Comparison of ENCODE assay signal across 21 cellular contexts in the genomic region with DNA sequence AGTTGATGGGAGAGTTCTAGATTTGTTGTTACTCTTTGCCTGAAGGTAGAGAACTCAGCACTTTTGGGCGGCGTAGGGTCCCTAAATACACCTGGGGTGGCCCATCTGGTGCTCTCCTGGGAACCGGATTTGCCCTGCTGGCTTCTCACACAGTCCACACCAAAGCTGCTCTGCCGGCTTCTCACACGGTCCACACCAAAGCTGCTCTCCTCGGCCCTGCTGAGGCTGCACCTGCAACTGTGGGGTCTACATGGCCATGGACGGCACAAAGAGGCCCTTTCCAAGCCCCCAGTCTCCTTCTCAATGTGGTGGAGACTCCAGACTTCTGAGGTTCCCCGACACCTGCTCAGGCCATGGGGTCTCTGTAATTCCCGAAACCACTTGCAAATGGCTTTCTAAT.
"Had no signal": no experiment of that assay in that cellular context is flagged by ENCODE, and none has a peak within 500 bp of the region (broad histone marks: within the 10 kb centered on the region; RNA-seq: fewer than 3 reads in every experiment).

No MANE protein-coding gene starts in this region.

- H3K9me3 Mint-ChIP-seq: activated CD8-positive, alpha-beta T cell treated with anti-CD3 and anti-CD28 coated beads for 36 hours; activated naive CD8-positive, alpha-beta T cell treated with anti-CD3 and anti-CD28 coated beads, Interleukin-2, amount 10 ng/mL, durations not matched to agents 7 days and 5 days; activated T-helper 17 cell treated with anti-CD3 and anti-CD28 coated beads, Interleukin-2, amount 50 U/mL, for 72 hours; T-helper 1 cell treated with Interleukin-12 subunit alpha and Interleukin-12 subunit beta and Interleukin-4 antibody, amounts not matched to agents 30 μg/mL and 1 μg/mL, for 36 hours had no signal

- H3K27ac Mint-ChIP-seq: activated CD8-positive, alpha-beta T cell treated with anti-CD3 and anti-CD28 coated beads for 36 hours; activated naive CD8-positive, alpha-beta T cell treated with anti-CD3 and anti-CD28 coated beads, Interleukin-2, amount 10 ng/mL, durations not matched to agents 7 days and 5 days; activated T-helper 17 cell treated with anti-CD3 and anti-CD28 coated beads, Interleukin-2, amount 50 U/mL, for 72 hours; T-helper 1 cell treated with Interleukin-12 subunit alpha and Interleukin-12 subunit beta and Interleukin-4 antibody, amounts not matched to agents 30 μg/mL and 1 μg/mL, for 36 hours had no signal

- H3K36me3 Mint-ChIP-seq: activated naive CD8-positive, alpha-beta T cell treated with anti-CD3 and anti-CD28 coated beads, Interleukin-2, amount 10 ng/mL, durations not matched to agents 7 days and 5 days had no signal

- H3K27me3 ChIP-seq: adrenal gland had no signal

- H3K36me3 ChIP-seq: adrenal gland had no signal

- DNase-seq: activated CD4-positive, alpha-beta T cell treated with anti-CD3 and anti-CD28 coated beads for 4 hours; activated CD8-positive, alpha-beta T cell treated with anti-CD3 and anti-CD28 coated beads for 36 hours; activated naive CD4-positive, alpha-beta T cell treated with anti-CD3 and anti-CD28 coated beads, Interleukin-2, amount 50 U/mL, for 16 hours; activated naive CD8-positive, alpha-beta T cell treated with anti-CD3 and anti-CD28 coated beads, Interleukin-2, amount 10 ng/mL, durations not matched to agents 7 days and 5 days; activated T-cell treated with anti-CD3 and anti-CD28 coated beads, Interleukin-2, amount 50 U/mL, for 48 hours; anterior cingulate cortex; central memory CD4-positive, alpha-beta T cell; Kasumi-1; KBM-7; NCI-H1105 treated with DMSO at 0.1 percent for 48 hours; NCI-H1436 treated with DMSO at 0.1 percent for 48 hours; NCI-H187; NCI-H2081; NCI-H446; NCI-H524; PC-3; SHP77 had no signal

- H3K4me3 Mint-ChIP-seq: activated CD8-positive, alpha-beta T cell treated with anti-CD3 and anti-CD28 coated beads for 36 hours; activated naive CD8-positive, alpha-beta T cell treated with anti-CD3 and anti-CD28 coated beads, Interleukin-2, amount 10 ng/mL, durations not matched to agents 7 days and 5 days; activated T-helper 17 cell treated with anti-CD3 and anti-CD28 coated beads, Interleukin-2, amount 50 U/mL, for 72 hours; T-helper 1 cell treated with Interleukin-12 subunit alpha and Interleukin-12 subunit beta and Interleukin-4 antibody, amounts not matched to agents 30 μg/mL and 1 μg/mL, for 36 hours had no signal

- H3K9me3 ChIP-seq: adrenal gland had no signal

- ATAC-seq: activated CD4-positive, CD25-positive, alpha-beta regulatory T cell treated with anti-CD3 and anti-CD28 coated beads, Interleukin-2, amount 50 U/mL, for 24 hours; activated CD8-positive, alpha-beta T cell treated with anti-CD3 and anti-CD28 coated beads for 36 hours; activated T-helper 17 cell treated with anti-CD3 and anti-CD28 coated beads, Interleukin-2, amount 50 U/mL, for 72 hours; PC-3 had no signal

- H3K27ac ChIP-seq: adrenal gland had no signal

- H3K4me3 ChIP-seq: adrenal gland had no signal

- H3K4me1 Mint-ChIP-seq: activated naive CD8-positive, alpha-beta T cell treated with anti-CD3 and anti-CD28 coated beads, Interleukin-2, amount 10 ng/mL, durations not matched to agents 7 days and 5 days; activated T-helper 17 cell treated with anti-CD3 and anti-CD28 coated beads, Interleukin-2, amount 50 U/mL, for 72 hours had no signal

- H3K4me1 ChIP-seq: adrenal gland had no signal
